ENCODE assay signal across 25 cellular contexts in the genomic region with DNA sequence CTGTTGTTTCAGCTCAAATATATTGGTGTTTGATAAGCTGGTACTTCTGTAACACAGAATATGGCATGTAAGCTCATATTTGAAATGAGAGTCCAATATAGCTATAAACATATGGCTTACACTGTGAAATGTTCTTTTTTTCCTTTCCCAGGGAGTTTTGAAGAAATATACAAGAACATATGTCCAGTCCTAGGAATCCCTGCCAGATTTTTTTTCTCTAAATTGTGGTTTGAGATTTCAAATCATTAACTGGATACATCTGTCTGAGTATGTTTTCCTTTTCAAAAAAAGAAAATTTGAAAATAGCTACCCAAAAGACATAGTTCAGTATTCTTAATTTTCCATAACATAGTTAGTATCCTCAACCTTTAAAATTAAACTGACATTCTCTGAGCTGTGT.
"Had no signal": no experiment of that assay in that cellular context is flagged by ENCODE, and none has a peak within 500 bp of the region (broad histone marks: within the 10 kb centered on the region; RNA-seq: fewer than 3 reads in every experiment).

No MANE protein-coding gene starts in this region.

- H3K36me3 ChIP-seq: colonic mucosa, esophagus muscularis mucosa, left ventricle myocardium inferior, right lobe of liver, vagina had no signal

- H3K4me3 ChIP-seq: colonic mucosa, esophagus muscularis mucosa, hepatocyte, left ventricle myocardium inferior, right lobe of liver, vagina had no signal

- H3K27ac Mint-ChIP-seq: activated CD8-positive, alpha-beta T cell treated with anti-CD3 and anti-CD28 coated beads, Interleukin-2, amount 10 ng/mL, durations not matched to agents 7 days and 5 days; activated naive CD4-positive, alpha-beta T cell treated with anti-CD3 and anti-CD28 coated beads, Interleukin-2, amount 50 U/mL, for 24 hours; activated T-helper 1 cell treated with anti-CD3 and anti-CD28 coated beads, Interleukin-12 subunit alpha, Interleukin-12 subunit beta, Interleukin-2, Interleukin-4 antibody, amounts not matched to agents 30 ng/mL and 10 ng/mL and 1 ng/mL, durations not matched to agents 14 hours and 24 hours and 36 hours; immature natural killer cell; nephron progenitor cell; stimulated activated effector memory CD8-positive, alpha-beta T cell treated with anti-CD3 and anti-CD28 coated beads, Interleukin-12 subunit alpha, Interleukin-12 subunit beta, amount 100 ng/mL, for 72 hours; type B pancreatic cell had no signal

- H3K4me1 ChIP-seq: colonic mucosa, parathyroid adenoma, vagina had no signal

- H3K9me3 Mint-ChIP-seq: activated naive CD4-positive, alpha-beta T cell treated with anti-CD3 and anti-CD28 coated beads, Interleukin-2, amount 50 U/mL, for 24 hours; activated T-helper 1 cell treated with anti-CD3 and anti-CD28 coated beads, Interleukin-12 subunit alpha, Interleukin-12 subunit beta, Interleukin-2, Interleukin-4 antibody, amounts not matched to agents 30 ng/mL and 10 ng/mL and 1 ng/mL, durations not matched to agents 14 hours and 24 hours and 36 hours; immature natural killer cell; nephron progenitor cell; stimulated activated effector memory CD8-positive, alpha-beta T cell treated with anti-CD3 and anti-CD28 coated beads, Interleukin-12 subunit alpha, Interleukin-12 subunit beta, amount 100 ng/mL, for 72 hours; type B pancreatic cell had no signal

- ATAC-seq: activated CD8-positive, alpha-beta T cell treated with anti-CD3 and anti-CD28 coated beads, Interleukin-2, amount 10 ng/mL, durations not matched to agents 7 days and 5 days; right lobe of liver; stimulated activated effector memory CD8-positive, alpha-beta T cell treated with anti-CD3 and anti-CD28 coated beads, Interleukin-12 subunit alpha, Interleukin-12 subunit beta, amount 100 ng/mL, for 72 hours; stimulated activated naive CD8-positive, alpha-beta T cell treated with anti-CD3 and anti-CD28 coated beads, Interleukin-15, amount 100 ng/mL, for 72 hours had no signal

- H3K9me3 ChIP-seq: colonic mucosa, esophagus muscularis mucosa, left ventricle myocardium inferior, right lobe of liver, vagina had no signal

- H3K4me3 Mint-ChIP-seq: activated CD8-positive, alpha-beta T cell treated with anti-CD3 and anti-CD28 coated beads, Interleukin-2, amount 10 ng/mL, durations not matched to agents 7 days and 5 days; activated naive CD4-positive, alpha-beta T cell treated with anti-CD3 and anti-CD28 coated beads, Interleukin-2, amount 50 U/mL, for 24 hours; activated T-helper 1 cell treated with anti-CD3 and anti-CD28 coated beads, Interleukin-12 subunit alpha, Interleukin-12 subunit beta, Interleukin-2, Interleukin-4 antibody, amounts not matched to agents 30 ng/mL and 10 ng/mL and 1 ng/mL, durations not matched to agents 14 hours and 24 hours and 36 hours; immature natural killer cell; nephron progenitor cell; stimulated activated effector memory CD8-positive, alpha-beta T cell treated with anti-CD3 and anti-CD28 coated beads, Interleukin-12 subunit alpha, Interleukin-12 subunit beta, amount 100 ng/mL, for 72 hours; stimulated activated naive CD8-positive, alpha-beta T cell treated with anti-CD3 and anti-CD28 coated beads, Interleukin-15, amount 100 ng/mL, for 72 hours; type B pancreatic cell had no signal

- H3K27me3 Mint-ChIP-seq: activated naive CD4-positive, alpha-beta T cell treated with anti-CD3 and anti-CD28 coated beads, Interleukin-2, amount 50 U/mL, for 24 hours; stimulated activated naive CD8-positive, alpha-beta T cell treated with anti-CD3 and anti-CD28 coated beads, Interleukin-15, amount 100 ng/mL, for 72 hours; type B pancreatic cell had no signal

- DNase-seq: activated CD4-positive, alpha-beta T cell treated with anti-CD3 and anti-CD28 coated beads for 1 hour; activated CD4-positive, alpha-beta T cell treated with anti-CD3 and anti-CD28 coated beads, Interleukin-2, amount 50 U/mL, for 1 hour; activated CD8-positive, alpha-beta T cell treated with anti-CD3 and anti-CD28 coated beads, Interleukin-2, amount 10 ng/mL, durations not matched to agents 7 days and 5 days; activated gamma-delta T cell; aorta; central memory CD4-positive, alpha-beta T cell; colonic mucosa; foreskin melanocyte; immature natural killer cell; kidney glomerular epithelial cell; left ventricle myocardium inferior; nephron progenitor cell; right lobe of liver; small intestine; stimulated activated CD4-positive, alpha-beta T cell treated with anti-CD3 and anti-CD28 coated beads, Interleukin-2, amount 100 ng/mL, for 24 hours; stimulated activated naive CD8-positive, alpha-beta T cell treated with anti-CD3 and anti-CD28 coated beads, Interleukin-15, amount 100 ng/mL, for 72 hours; T-helper 1 cell had no signal

- H3K27me3 ChIP-seq: colonic mucosa, esophagus muscularis mucosa, hepatocyte, right lobe of liver, vagina had no signal

- H3K27ac ChIP-seq: colonic mucosa, esophagus muscularis mucosa, hepatocyte, left ventricle myocardium inferior, parathyroid adenoma, right lobe of liver, vagina had no signal

- H3K36me3 Mint-ChIP-seq: stimulated activated effector memory CD8-positive, alpha-beta T cell treated with anti-CD3 and anti-CD28 coated beads, Interleukin-12 subunit alpha, Interleukin-12 subunit beta, amount 100 ng/mL, for 72 hours had no signal
